3 cellular contexts compared by ENCODE assay signal in genomic region chr16:68359398-68360191, GRCh38.
TF ChIP-seq lines count a peak whose summit lies in the region.

No MANE protein-coding gene starts in this region.

TF ChIP-seq in SK-N-SH, 30 proteins besides CTCF, POLR2A, EP300 and RAD21 (continues in another document):
- TF ChIP-seq GABPA (IDR thresholded peaks at IDR 0.05; ENCODE audit: low read depth) (no peak), FOXJ3 (CRISPR knock-in tag; IDR thresholded peaks at IDR 0.05) (no peak), REST (IDR thresholded peaks at IDR 0.05; ENCODE audit: low read depth, low read length) (no peak), FOXM1 (IDR thresholded peaks at IDR 0.05; ENCODE audit: low read depth) (no peak), MEF2A (IDR thresholded peaks at IDR 0.05; ENCODE audit: borderline replicate concordance, low read depth) (no peak), SIN3A (IDR thresholded peaks at IDR 0.05; ENCODE audit: borderline replicate concordance, low read depth, low read length) (no peak), USF1 (IDR thresholded peaks at IDR 0.05; ENCODE audit: borderline replicate concordance, low read depth) (no peak), TEAD4 (IDR thresholded peaks at IDR 0.05; ENCODE audit: borderline replicate concordance, insufficient read depth) (no peak), ZBTB33 (IDR thresholded peaks at IDR 0.05; ENCODE audit: borderline replicate concordance, low read depth) (no peak), GATA2 (CRISPR knock-in tag; IDR thresholded peaks at IDR 0.05) (no peak)

TF ChIP-seq in SK-N-SH treated with all-trans-retinoic acid at 6 μM for 48 hours, 23 proteins besides CTCF, POLR2A, EP300 and RAD21:
- TF ChIP-seq ZNF8 (CRISPR knock-in tag; IDR thresholded peaks at IDR 0.05) (no peak), ZFP3 (CRISPR knock-in tag; IDR thresholded peaks at IDR 0.05) (no peak), PPARA (CRISPR knock-in tag; IDR thresholded peaks at IDR 0.05; ENCODE audit: borderline replicate concordance) (no peak), TSHZ2 (CRISPR knock-in tag; IDR thresholded peaks at IDR 0.05) (no peak), ZNF70 (CRISPR knock-in tag; IDR thresholded peaks at IDR 0.05) (no peak), ZNF565 (CRISPR knock-in tag; conservative IDR thresholded peaks at IDR 0.05; ENCODE audit: low read depth) (no peak), ARNTL (CRISPR knock-in tag; IDR thresholded peaks at IDR 0.05; ENCODE audit: borderline replicate concordance, low read depth) (no peak), CSDC2 (CRISPR knock-in tag; IDR thresholded peaks at IDR 0.05) (no peak), POU6F1 (CRISPR knock-in tag; IDR thresholded peaks at IDR 0.05; ENCODE audit: borderline replicate concordance, low read depth) (no peak), ZC3H10 (CRISPR knock-in tag; IDR thresholded peaks at IDR 0.05) (no peak), GLIS3 (CRISPR knock-in tag; IDR thresholded peaks at IDR 0.05) (no peak), TCF4 (CRISPR knock-in tag; IDR thresholded peaks at IDR 0.05; ENCODE audit: borderline replicate concordance) (no peak), OSR1 (CRISPR knock-in tag; IDR thresholded peaks at IDR 0.05) (no peak), ISL1 (CRISPR knock-in tag; IDR thresholded peaks at IDR 0.05) (no peak), ESRRG (CRISPR knock-in tag; IDR thresholded peaks at IDR 0.05) (no peak), BACH2 (CRISPR knock-in tag; IDR thresholded peaks at IDR 0.05; ENCODE audit: borderline replicate concordance) (no peak)

TF ChIP-seq in K562, 482 proteins besides CTCF, POLR2A, EP300 and RAD21:
- TF ChIP-seq ZBTB33 (CRISPR knock-in tag; IDR thresholded peaks at IDR 0.05): peak; percentile 23; the same call in 1 of the 2 replicates
- TF ChIP-seq POLR2G (IDR thresholded peaks at IDR 0.05; ENCODE audit: low read depth, low read length): peak; percentile 60
- no peak for TF ChIP-seq MITF (IDR thresholded peaks at IDR 0.05)
- no peak for TF ChIP-seq FUS (optimal IDR thresholded peaks at IDR 0.05; ENCODE audit: low read depth, low read length)
TF ChIP-seq in K562: peak in this region for 2.
